In the genomic region with DNA sequence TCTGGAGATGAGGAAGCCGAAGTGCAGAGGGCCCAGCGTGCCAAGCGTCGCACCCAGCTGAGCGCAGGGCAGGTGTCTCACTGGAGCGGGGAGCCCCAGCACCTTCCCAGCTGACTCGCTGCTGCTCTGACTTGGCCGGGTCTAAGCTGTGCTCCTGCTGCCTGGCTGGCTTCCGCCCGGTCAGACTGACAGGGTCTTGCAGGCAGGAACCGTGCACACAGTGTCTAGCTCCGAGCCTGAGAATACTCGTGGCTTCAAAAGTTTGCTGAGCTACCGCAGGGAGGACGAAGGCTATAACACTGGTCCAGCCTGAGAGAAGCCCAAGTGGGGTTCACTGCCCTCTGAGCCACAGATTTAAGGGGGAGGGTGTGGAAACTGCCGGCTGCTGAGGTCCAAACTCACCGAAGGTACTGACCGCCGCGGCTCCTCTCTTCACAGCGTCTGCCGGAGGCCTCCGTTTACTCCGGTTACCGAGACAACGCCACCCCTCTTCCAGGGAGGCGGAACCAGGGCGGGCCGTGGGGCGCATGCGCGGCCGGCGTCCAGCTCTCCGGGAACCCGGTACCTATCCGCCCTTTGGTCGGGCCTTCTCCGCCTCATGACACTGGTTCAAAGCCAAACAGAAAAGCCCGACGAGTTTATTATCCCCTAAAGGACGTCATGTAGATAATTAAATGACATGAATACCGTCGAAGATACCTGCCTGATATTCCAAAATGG, we compare ENCODE assay signal across 8 cellular contexts. TPM values are rescaled to one million over a fixed set of nuclear protein-coding genes. Genes with fewer than 3 reads are reported as not detected.
A peak's percentile ranks its signal among the peaks of the same experiment; 100 is the strongest.
DNase-seq lines count a peak whose midpoint lies in the region; ATAC-seq and TF ChIP-seq lines count a peak whose summit lies in the region.

A gene with protein sequence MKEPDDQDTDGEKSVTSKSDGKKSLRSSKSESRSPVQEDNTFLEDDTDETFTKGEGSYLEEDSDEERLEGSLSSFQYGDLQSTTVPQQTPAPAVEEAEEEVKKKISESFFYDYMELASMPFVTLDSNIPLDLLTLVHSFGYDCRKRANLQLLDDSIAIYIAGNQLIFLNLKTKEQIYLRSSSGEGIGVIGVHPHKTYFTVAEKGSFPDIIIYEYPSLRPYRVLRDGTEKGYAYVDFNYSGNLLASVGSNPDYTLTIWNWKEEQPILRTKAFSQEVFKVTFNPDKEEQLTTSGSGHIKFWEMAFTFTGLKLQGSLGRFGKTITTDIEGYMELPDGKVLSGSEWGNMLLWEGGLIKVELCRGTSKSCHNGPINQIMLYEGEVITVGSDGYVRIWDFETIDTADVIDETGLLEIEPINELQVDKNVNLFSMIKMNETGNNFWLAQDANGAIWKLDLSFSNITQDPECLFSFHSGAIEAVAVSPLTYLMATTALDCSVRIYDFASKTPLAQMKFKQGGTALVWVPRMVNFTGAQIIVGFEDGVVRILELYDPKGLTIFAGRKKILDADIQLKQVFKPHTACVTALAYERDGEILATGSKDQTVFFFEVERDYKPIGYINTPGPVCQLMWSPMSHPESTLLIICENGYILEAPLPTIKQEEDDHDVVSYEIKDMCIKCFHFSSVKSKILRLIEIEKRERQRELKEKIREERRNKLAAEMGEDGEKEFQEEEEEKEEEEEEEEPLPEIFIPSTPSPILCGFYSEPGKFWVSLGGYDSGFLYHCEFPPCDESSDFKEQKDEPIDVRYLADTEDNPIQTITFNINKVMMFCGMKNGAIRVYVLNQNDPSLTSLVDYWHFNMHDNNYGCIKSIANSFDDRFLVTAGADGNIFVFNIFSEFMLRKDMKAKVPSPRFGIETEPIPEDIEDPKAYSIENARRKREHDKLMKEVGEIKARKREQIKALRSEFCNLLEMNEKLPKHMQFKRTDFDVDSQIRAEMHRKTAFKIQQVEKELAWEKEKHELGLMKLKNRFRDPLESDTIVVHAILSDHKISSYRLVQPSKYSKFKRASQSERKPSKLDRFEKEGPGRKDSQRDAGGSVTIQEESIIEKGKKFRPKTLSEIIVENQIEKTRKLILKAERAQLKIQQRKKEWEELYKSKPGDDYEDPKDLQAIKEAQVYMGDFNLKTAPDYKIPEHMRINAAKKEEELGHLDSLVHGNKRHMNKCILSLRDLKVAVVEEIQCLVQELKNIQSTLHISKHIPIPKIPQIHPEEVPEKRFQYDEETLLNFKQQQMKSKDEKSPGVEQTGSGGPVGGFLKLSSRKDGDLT (N-terminal part only) (minus strand): TSS at position 443 of the 720 bp plus-strand sequence. CDS start 7,829 bp downstream, outside the sequence.

- intact Hi-C loops in right lobe of liver (cut with DNase I) = no loop called here

- TF ChIP-seq CTCF in right lobe of liver (IDR thresholded peaks at IDR 0.05) = no peak

- TF ChIP-seq POLR2A in right lobe of liver (IDR thresholded peaks at IDR 0.05) = no peak

- no peak within 1 kb of the TSS for H3K27ac ChIP-seq in effector memory CD4-positive, alpha-beta T cell (ENCODE audit: insufficient read depth, low read length, poor library complexity, severe bottlenecking)
- H3K27ac ChIP-seq in right lobe of liver = no peak within 1 kb of the TSS

- no peaks in the 10 kb centered on the region for H3K9me3 ChIP-seq in effector memory CD4-positive, alpha-beta T cell (ENCODE audit: control insufficient read depth, low read length)
- no peaks in the 10 kb centered on the region for H3K9me3 ChIP-seq in right lobe of liver

- H3K4me1 ChIP-seq in effector memory CD4-positive, alpha-beta T cell (ENCODE audit: control insufficient read depth, insufficient read depth, low read length, poor library complexity, severe bottlenecking) = no peaks in the 10 kb centered on the region
- H3K4me1 ChIP-seq in right lobe of liver = peaks cover 0 to 3% (median 0%) of the 10 kb centered on the region in 4 donors

- ATAC-seq in GM19043 (IDR thresholded peaks at IDR 0.05; ENCODE audit: low read depth, unreplicated experiment) (peak; percentile 73), right lobe of liver (peak; percentile 94 to 99 (median 94)), HG03025 (IDR thresholded peaks at IDR 0.05; ENCODE audit: low FRiP score, unreplicated experiment) (no peak), HG02981 (IDR thresholded peaks at IDR 0.05; ENCODE audit: unreplicated experiment) (no peak)

- H3K36me3 ChIP-seq in effector memory CD4-positive, alpha-beta T cell (ENCODE audit: control insufficient read depth, insufficient read depth, low read length) = no peaks in the 10 kb centered on the region
- H3K36me3 ChIP-seq in right lobe of liver = no peaks in the 10 kb centered on the region

- H3K4me3 ChIP-seq in effector memory CD4-positive, alpha-beta T cell (ENCODE audit: insufficient read depth, low read depth, low read length, poor library complexity, severe bottlenecking) = peak within 1 kb of the TSS; percentile 34
- H3K4me3 ChIP-seq in right lobe of liver = peak within 1 kb of the TSS; percentile 7 to 41 (median 19)

- no peaks in the 10 kb centered on the region for H3K27me3 ChIP-seq in effector memory CD4-positive, alpha-beta T cell (replicated peaks; ENCODE audit: control insufficient read depth, insufficient read depth, low read length, poor library complexity, severe bottlenecking)
- no peaks in the 10 kb centered on the region for H3K27me3 ChIP-seq in right lobe of liver

- peak; percentile 27 to 43 for DNase-seq in activated CD8-positive, alpha-beta memory T cell treated with anti-CD3 and anti-CD28 coated beads for 1 hour (ENCODE audit: extremely low read depth in 1 of 2, low read depth in 1 of 2)
- peak in 2 of 3 donors; percentile 5 to 34 for DNase-seq in effector memory CD4-positive, alpha-beta T cell
- DNase-seq in right lobe of liver (peak; percentile 74 to 91 (median 79)), foreskin melanocyte (no peak)
- DNase-seq in stimulated activated CD4-positive, alpha-beta T cell treated with anti-CD3 and anti-CD28 coated beads, Interleukin-2, amount 100 ng/mL, for 48 hours = peak; percentile 11 to 53

- 37% methylated on average over 25 of the region's 44 CpGs for WGBS in right lobe of liver (ENCODE audit: insufficient coverage, low coverage, low lambda C conversion rate, missing lambda C conversion rate)

RNA-seq across cellular contexts. Expression of the gene that starts here (rescaled TPM):
- total RNA-seq in right lobe of liver = 1 to 10 TPM in 5 of 6 experiments, under 1 TPM in 1; 0.86 to 4.7 (median 2.6) TPM

Comparison
In these comparisons a context has a peak if more than half of its experiments do, and no peak if none do; other contexts are left out.
1. ATAC-seq: peak in GM19043 (single experiment) and right lobe of liver (4 of 4); none in HG03025 (single experiment) and HG02981 (single experiment).